Comparison of ENCODE assay signal across 19 cellular contexts in genomic region chr1:96388421-96389310, GRCh38.
DNase-seq lines count a peak whose midpoint lies in the region; ATAC-seq and TF ChIP-seq lines count a peak whose summit lies in the region.
"Had no signal": no experiment of that assay in that cellular context is flagged by ENCODE, and none has a peak within 500 bp of the region (broad histone marks: within the 10 kb centered on the region; RNA-seq: fewer than 3 reads in every experiment).

No MANE protein-coding gene starts in this region.

- H3K36me3 ChIP-seq in kidney epithelial cell (ENCODE audit: control insufficient read depth, insufficient read depth, low read length), result no peaks in the 10 kb centered on the region
- H3K36me3 ChIP-seq: ascending aorta had no signal

- intact Hi-C loops in natural killer cell (cut with micrococcal nuclease), result no loop called here

- no peaks in the 10 kb centered on the region for H3K27me3 Mint-ChIP-seq in natural killer cell (ENCODE audit: low read depth in 2 of 2)

- H3K4me3 Mint-ChIP-seq in natural killer cell, result no peak overlapping the region

- no peak overlapping the region for H3K27ac Mint-ChIP-seq in natural killer cell

- no peak for ATAC-seq in natural killer cell
- ATAC-seq: left cardiac atrium, psoas muscle had no signal

- H3K9me3 Mint-ChIP-seq in natural killer cell, result peaks cover 14 to 20% of the 10 kb centered on the region in 2 donors

- H3K4me1 Mint-ChIP-seq in natural killer cell, result no peaks in the 10 kb centered on the region

- no peaks in the 10 kb centered on the region for H3K36me3 Mint-ChIP-seq in natural killer cell

- DNase-seq in AG08395 (ENCODE audit: low spot score) (peak; percentile 63), M059J (ENCODE audit: low read depth) (peak; percentile 85), choroid plexus epithelial cell (ENCODE audit: low read depth) (peak; percentile 79), kidney epithelial cell (ENCODE audit: low read depth) (peak; percentile 25), superior temporal gyrus (ENCODE audit: extremely low spot score) (no peak), hypothalamus (lab: John Stamatoyannopoulos, UW) (no peak), NCI-H774 (lab: John Stamatoyannopoulos, UW) (no peak), natural killer cell (no peak)
- DNase-seq: activated CD4-positive, CD25-positive, alpha-beta regulatory T cell; activated gamma-delta T cell; effector memory CD4-positive, alpha-beta T cell; head of caudate nucleus; left cardiac atrium; NCI-H2029; NCI-H524 treated with DMSO at 0.1 percent for 48 hours; psoas muscle; stimulated activated CD4-positive, alpha-beta T cell treated with anti-CD3 and anti-CD28 coated beads, Interleukin-1b, Interleukin-23, amount 100 ng/mL, for 48 hours; testis had no signal

- no peaks in the 10 kb centered on the region for H3K27me3 ChIP-seq in kidney epithelial cell (ENCODE audit: control insufficient read depth, insufficient read depth, low read length)
- H3K27me3 ChIP-seq: ascending aorta, testis had no signal

- H3K4me3 ChIP-seq in choroid plexus epithelial cell (ENCODE audit: low read depth, low read length) (no peak overlapping the region), kidney epithelial cell (ENCODE audit: low read depth, low read length) (no peak overlapping the region)
- H3K4me3 ChIP-seq: ascending aorta, psoas muscle, testis had no signal

- TF ChIP-seq CTCF in choroid plexus epithelial cell (conservative IDR thresholded peaks at IDR 0.05; ENCODE audit: low read depth, low read length) (no peak), kidney epithelial cell (IDR thresholded peaks at IDR 0.05; ENCODE audit: insufficient read depth, low read length, poor library complexity, severe bottlenecking) (no peak), natural killer cell (IDR thresholded peaks at IDR 0.05) (no peak)

Comparison
In these comparisons a context has a peak if more than half of its experiments do, and no peak if none do; other contexts are left out.
1. DNase-seq: peak in AG08395 (single experiment), M059J (single experiment), choroid plexus epithelial cell (single experiment) and kidney epithelial cell (single experiment); none in superior temporal gyrus (single experiment), hypothalamus (0 of 51), NCI-H774 (single experiment) and natural killer cell (single experiment).